In the genomic region with DNA sequence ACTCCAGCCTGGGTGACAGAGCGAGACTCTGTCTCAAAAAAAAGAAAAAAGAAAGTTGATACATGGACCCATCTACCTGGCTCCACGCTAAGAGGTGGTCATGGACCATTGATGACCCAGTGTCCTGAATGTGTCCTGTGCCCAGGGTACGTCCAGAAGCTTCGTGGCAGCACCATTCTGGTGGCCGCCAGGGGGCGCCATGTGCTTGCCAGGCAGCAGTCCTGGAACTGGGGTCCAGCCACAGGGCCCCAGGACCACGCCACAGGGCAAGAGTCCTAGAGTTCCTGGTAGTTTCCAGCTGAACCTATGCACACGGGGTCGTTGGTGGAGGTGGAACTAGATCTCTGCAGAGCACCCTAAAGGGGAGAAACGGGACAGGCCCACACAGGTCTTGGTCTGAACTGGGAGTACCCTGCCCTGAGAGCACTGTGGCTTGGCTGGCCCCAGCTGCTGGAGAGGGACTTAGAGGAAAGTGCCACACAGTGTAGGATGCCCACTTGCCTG, we compare ENCODE assay signal across 8 cellular contexts. TPM values are rescaled to one million over a fixed set of nuclear protein-coding genes. Genes with fewer than 3 reads are reported as not detected.
DNase-seq lines count a peak whose midpoint lies in the region; ATAC-seq and TF ChIP-seq lines count a peak whose summit lies in the region.

No MANE protein-coding gene starts in this region.

- no peak overlapping the region for H3K9ac ChIP-seq in Karpas-422 (ENCODE audit: low read length)

- peak; percentile 68 to 75 for ATAC-seq in activated CD4-positive, CD25-positive, alpha-beta regulatory T cell treated with anti-CD3 and anti-CD28 coated beads, Interleukin-2, amount 50 U/mL, for 24 hours
- peak; percentile 87 for ATAC-seq in left lobe of liver
- ATAC-seq in GM21723 (IDR thresholded peaks at IDR 0.05; ENCODE audit: unreplicated experiment): no peak
- no peak for ATAC-seq in HG02798 (IDR thresholded peaks at IDR 0.05; ENCODE audit: poor library complexity, unreplicated experiment)

- H2AFZ ChIP-seq in Karpas-422 (ENCODE audit: low read length): no peak overlapping the region

- H3K27me3 ChIP-seq in Karpas-422 (ENCODE audit: low read length): no peaks in the 10 kb centered on the region

- H3K9me2 ChIP-seq in Karpas-422 (replicated peaks; ENCODE audit: insufficient read depth, low read length): no peaks in the 10 kb centered on the region

- no peaks in the 10 kb centered on the region for H3K9me3 ChIP-seq in Karpas-422 (ENCODE audit: low read length)

- H3K4me3 ChIP-seq in Karpas-422 (ENCODE audit: low read length) (no peak overlapping the region), cardiac fibroblast (replicated peaks in 1 of 2; ENCODE audit: low read depth in 2 of 2, low read length in 2 of 2) (no peak overlapping the region)

- no peaks in the 10 kb centered on the region for H3K36me3 ChIP-seq in Karpas-422 (ENCODE audit: insufficient read depth, low read length)

- H3K4me1 ChIP-seq in Karpas-422 (ENCODE audit: low read length): no peaks in the 10 kb centered on the region

- H3K4me2 ChIP-seq in Karpas-422 (ENCODE audit: low read depth, low read length, poor library complexity, severe bottlenecking): no peak overlapping the region

- H3K27ac ChIP-seq in Karpas-422 (ENCODE audit: low read length): no peak overlapping the region

- DNase-seq in D341Med (ENCODE audit: low spot score) (peak; percentile 77), Karpas-422 (peak; percentile 76), cardiac fibroblast (ENCODE audit: low read depth in 2 of 2) (peak; percentile 66 to 74), left lobe of liver (ENCODE audit: low spot score) (peak; percentile 63)
- DNase-seq in stimulated activated CD4-positive, alpha-beta T cell treated with anti-CD3 and anti-CD28 coated beads, Interleukin-4, amount 100 ng/mL, for 4 hours: peak; percentile 52 to 68

- TF ChIP-seq CTCF in cardiac fibroblast (IDR thresholded peaks at IDR 0.05; ENCODE audit: low read depth, low read length): peak; percentile 94

- no peaks in the 10 kb centered on the region for H3K79me2 ChIP-seq in Karpas-422 (ENCODE audit: low read length)

- no peaks in the 10 kb centered on the region; the same call in 1 of the 2 replicates for H4K20me1 ChIP-seq in Karpas-422 (ENCODE audit: insufficient read depth, low read depth, low read length)

RNA-seq across cellular contexts. Expression of gene FBXO27, which starts 19.9 kb away (rescaled TPM):
- total RNA-seq in Karpas-422 (2014; rRNA removed; shearing (Covaris generic); ENCODE audit: low replicate concordance): not detected in 2 replicates
- 15.9 TPM for total RNA-seq in left lobe of liver

RNA-seq across cellular contexts. Expression of gene ACP7, which starts 31.9 kb away (rescaled TPM):
- total RNA-seq in Karpas-422 (2014; rRNA removed; shearing (Covaris generic); ENCODE audit: low replicate concordance): not detected in 2 replicates
- total RNA-seq in left lobe of liver: not detected

Comparison
In these comparisons a context has a peak if more than half of its experiments do, and no peak if none do; other contexts are left out.
1. ATAC-seq: peak in activated CD4-positive, CD25-positive, alpha-beta regulatory T cell treated with anti-CD3 and anti-CD28 coated beads, Interleukin-2, amount 50 U/mL, for 24 hours (2 of 2) and left lobe of liver (single experiment); none in GM21723 (single experiment) and HG02798 (single experiment).
2. RNA of gene FBXO27, which starts 19.9 kb away (total RNA-seq): 15.9 TPM in left lobe of liver (single experiment); not detected in Karpas-422; every median in the first group is over 10 times any median in the second.
3. Peak in every context shown above with its lines, with median percentiles within 50 percentile points of each other: DNase-seq.